ENCODE assay signal across 15 cellular contexts in genomic region chr2:165777522-165778186, GRCh38. TPM values are rescaled to one million over a fixed set of nuclear protein-coding genes. Genes with fewer than 3 reads are reported as not detected.
DNase-seq lines count a peak whose midpoint lies in the region; ATAC-seq and TF ChIP-seq lines count a peak whose summit lies in the region.
"Had no signal": no experiment of that assay in that cellular context is flagged by ENCODE, and none has a peak within 500 bp of the region (broad histone marks: within the 10 kb centered on the region; RNA-seq: fewer than 3 reads in every experiment).

No MANE protein-coding gene starts in this region.

- POLR2A ChIA-PET in SK-N-SH (lab: Yijun Ruan, JAX), result no interaction called here

- no peak overlapping the region for H3K4me2 ChIP-seq in SK-N-SH

- H4K20me1 ChIP-seq in SK-N-SH (ENCODE audit: insufficient read depth), result no peaks in the 10 kb centered on the region

- no peaks in the 10 kb centered on the region for H3K4me1 ChIP-seq in adipocyte (ENCODE audit: control insufficient read depth, insufficient read depth, low read length)
- no peaks in the 10 kb centered on the region for H3K4me1 ChIP-seq in neutrophil (ENCODE audit: control insufficient read depth in 1 of 2, insufficient read depth in 1 of 2, low read depth in 1 of 2, low read length in 1 of 2)
- no peaks in the 10 kb centered on the region; a peak in 1 of 4 replicates for H3K4me1 ChIP-seq in SK-N-SH (ENCODE audit: control insufficient read depth in 1 of 2, insufficient read depth in 2 of 2, low read depth in 1 of 2, low read length in 1 of 2)
- H3K4me1 ChIP-seq in transverse colon, result peaks cover 0 to 16% (median 7%) of the 10 kb centered on the region in 4 donors
- H3K4me1 ChIP-seq: tibial nerve had no signal

- peak overlapping the region; percentile 87 for H3K27ac Mint-ChIP-seq in activated T-cell treated with anti-CD3 and anti-CD28 coated beads, Interleukin-2, amount 50 U/mL, for 72 hours
- H3K27ac Mint-ChIP-seq: endodermal cell had no signal

- peak in 1 of 2 donors; percentile 4 for DNase-seq in activated T-cell treated with anti-CD3 and anti-CD28 coated beads, Interleukin-2, amount 50 U/mL, for 72 hours
- DNase-seq in activated T-cell treated with anti-CD3 and anti-CD28 coated beads, Interleukin-2, amount 50 U/mL, for 48 hours, result no peak
- DNase-seq in adipocyte (ENCODE audit: low read depth) (peak; percentile 36), SK-N-SH (no peak), transverse colon (no peak), NCI-H446 (lab: John Stamatoyannopoulos, UW) (no peak)
- DNase-seq: endodermal cell; MG63; NCI-H2081 treated with DMSO at 0.1 percent for 48 hours; stimulated activated CD4-positive, alpha-beta T cell treated with anti-CD3 and anti-CD28 coated beads, Interleukin-15, amount 100 ng/mL, for 24 hours had no signal

- TF ChIP-seq RAD21 in SK-N-SH (IDR thresholded peaks at IDR 0.05; ENCODE audit: low read length), result no peak

- ATAC-seq in activated T-cell treated with anti-CD3 and anti-CD28 coated beads, Interleukin-2, amount 50 U/mL, for 72 hours (replicated peaks in 1 of 2), result peak; percentile 66 to 84
- peak; percentile 69 for ATAC-seq in HG03025 (IDR thresholded peaks at IDR 0.05; ENCODE audit: low FRiP score, unreplicated experiment)
- ATAC-seq: Right ventricle myocardium inferior had no signal

- H3K27me3 ChIP-seq in adipocyte (replicated peaks; ENCODE audit: control insufficient read depth, insufficient read depth, low read length) (no peaks in the 10 kb centered on the region), neutrophil (no peaks in the 10 kb centered on the region), SK-N-SH (ENCODE audit: insufficient read depth) (no peaks in the 10 kb centered on the region), transverse colon (no peaks in the 10 kb centered on the region)
- H3K27me3 ChIP-seq: MG63, tibial nerve had no signal

- H3K36me3 Mint-ChIP-seq in activated T-cell treated with anti-CD3 and anti-CD28 coated beads, Interleukin-2, amount 50 U/mL, for 72 hours (ENCODE audit: insufficient read depth in 2 of 2), result peaks cover 2 to 8% of the 10 kb centered on the region in 2 donors

- H3K9me3 ChIP-seq in adipocyte (ENCODE audit: control insufficient read depth, low read length), result peaks cover 5% of the 10 kb centered on the region
- no peaks in the 10 kb centered on the region for H3K9me3 ChIP-seq in neutrophil
- H3K9me3 ChIP-seq in SK-N-SH, result peaks cover 4% of the 10 kb centered on the region; the same call in 1 of the 2 replicates
- H3K9me3 ChIP-seq in transverse colon, result no peaks in the 10 kb centered on the region
- H3K9me3 ChIP-seq: prostate gland had no signal

- WGBS in SK-N-SH (ENCODE audit: low lambda C conversion rate), result 77% methylated on average over 2 of the region's 2 CpGs
- WGBS in transverse colon (ENCODE audit: low coverage in 1 of 2), 2 donors, result 74 to 90% methylated on average over 2 of the region's 2 CpGs

- CTCF ChIA-PET in SK-N-SH (lab: Yijun Ruan, JAX), result interaction anchor here (0.7 kb wide), 1 partner anchor 374 kb away, joined by 3 read pairs; no protein-coding TSS in a partner anchor

- H3K4me1 Mint-ChIP-seq in activated T-cell treated with anti-CD3 and anti-CD28 coated beads, Interleukin-2, amount 50 U/mL, for 72 hours (ENCODE audit: low read depth), result peaks cover 14% of the 10 kb centered on the region

- peaks cover 0 to 2% of the 10 kb centered on the region in 2 donors for H3K9me3 Mint-ChIP-seq in activated T-cell treated with anti-CD3 and anti-CD28 coated beads, Interleukin-2, amount 50 U/mL, for 72 hours

- H3K27me3 Mint-ChIP-seq in activated T-cell treated with anti-CD3 and anti-CD28 coated beads, Interleukin-2, amount 50 U/mL, for 72 hours (ENCODE audit: low read depth), result no peaks in the 10 kb centered on the region

- no peak for TF ChIP-seq EP300 in SK-N-SH (IDR thresholded peaks at IDR 0.05; ENCODE audit: borderline replicate concordance in 1 of 2, low read depth in 1 of 2, low read length in 1 of 2)
- TF ChIP-seq EP300 in transverse colon (IDR thresholded peaks at IDR 0.05; ENCODE audit: low read depth), result no peak

- no peaks in the 10 kb centered on the region for H3K79me2 ChIP-seq in SK-N-SH (ENCODE audit: insufficient read depth)

- no peak for TF ChIP-seq POLR2A in transverse colon (IDR thresholded peaks at IDR 0.05)

- H3K9ac ChIP-seq in adipocyte (ENCODE audit: low read length) (no peak overlapping the region), SK-N-SH (no peak overlapping the region)

- in situ Hi-C loops in transverse colon (cut with MboI; ENCODE audit: low pct_ligation_motif_present in 1 of 4, low pct_unique_long_range_greater_than_20kb in 1 of 4, low sequenced_read_pairs in 3 of 4), result no loop called here

- intact Hi-C loops in transverse colon (cut with DNase I; ENCODE audit: low total_unique reads), result no loop called here

- H3K4me3 Mint-ChIP-seq in activated T-cell treated with anti-CD3 and anti-CD28 coated beads, Interleukin-2, amount 50 U/mL, for 72 hours, result peak overlapping the region in 1 of 2 donors; percentile 8
- H3K4me3 Mint-ChIP-seq: endodermal cell had no signal

- H3K4me3 ChIP-seq in adipocyte (ENCODE audit: low read length), result no peak overlapping the region
- no peak overlapping the region for H3K4me3 ChIP-seq in neutrophil (ENCODE audit: low read depth in 1 of 2, low read length in 1 of 2)
- H3K4me3 ChIP-seq in SK-N-SH (ENCODE audit: low read depth in 2 of 2, low read length in 1 of 2), result no peak overlapping the region
- H3K4me3 ChIP-seq in transverse colon, result no peak overlapping the region
- H3K4me3 ChIP-seq: MG63, prostate gland, tibial nerve had no signal

- no peaks in the 10 kb centered on the region for H3F3A ChIP-seq in SK-N-SH (replicated peaks; ENCODE audit: insufficient read depth)

- H3K36me3 ChIP-seq in adipocyte (ENCODE audit: control insufficient read depth, insufficient read depth, low read length, severe bottlenecking) (no peaks in the 10 kb centered on the region), neutrophil (no peaks in the 10 kb centered on the region), SK-N-SH (replicated peaks in 1 of 2; ENCODE audit: control insufficient read depth in 1 of 2, insufficient read depth in 2 of 2, low read length in 1 of 2) (peaks cover 0 to 5% of the 10 kb centered on the region in 2 experiments), transverse colon (no peaks in the 10 kb centered on the region)
- H3K36me3 ChIP-seq: MG63, prostate gland had no signal

- TF ChIP-seq CTCF in neutrophil (IDR thresholded peaks at IDR 0.05), result no peak
- TF ChIP-seq CTCF in SK-N-SH (IDR thresholded peaks at IDR 0.05), result no peak
- no peak for TF ChIP-seq CTCF in transverse colon (IDR thresholded peaks at IDR 0.05)

- H3K27ac ChIP-seq in neutrophil, result peak overlapping the region; percentile 53
- no peak overlapping the region for H3K27ac ChIP-seq in SK-N-SH (ENCODE audit: low read depth in 2 of 2, low read length in 1 of 2)
- no peak overlapping the region for H3K27ac ChIP-seq in transverse colon
- H3K27ac ChIP-seq: prostate gland, tibial nerve had no signal

- H2AFZ ChIP-seq in SK-N-SH (ENCODE audit: low read depth), result no peak overlapping the region

- H3K9me2 ChIP-seq in SK-N-SH, result no peaks in the 10 kb centered on the region

TF ChIP-seq in SK-N-SH, 30 proteins besides CTCF, POLR2A, EP300 and RAD21:
- TF ChIP-seq FOXM1 (IDR thresholded peaks at IDR 0.05; ENCODE audit: low read depth) (no peak), RFX5 (IDR thresholded peaks at IDR 0.05; ENCODE audit: low read length) (no peak), REST (IDR thresholded peaks at IDR 0.05; ENCODE audit: low read depth, low read length) (no peak), RXRA (IDR thresholded peaks at IDR 0.05; ENCODE audit: borderline replicate concordance, low read depth) (no peak), TCF12 (IDR thresholded peaks at IDR 0.05) (no peak), TAF1 (IDR thresholded peaks at IDR 0.05; ENCODE audit: borderline replicate concordance, low read depth, low read length) (no peak)
- TF ChIP-seq, protein P1, sequence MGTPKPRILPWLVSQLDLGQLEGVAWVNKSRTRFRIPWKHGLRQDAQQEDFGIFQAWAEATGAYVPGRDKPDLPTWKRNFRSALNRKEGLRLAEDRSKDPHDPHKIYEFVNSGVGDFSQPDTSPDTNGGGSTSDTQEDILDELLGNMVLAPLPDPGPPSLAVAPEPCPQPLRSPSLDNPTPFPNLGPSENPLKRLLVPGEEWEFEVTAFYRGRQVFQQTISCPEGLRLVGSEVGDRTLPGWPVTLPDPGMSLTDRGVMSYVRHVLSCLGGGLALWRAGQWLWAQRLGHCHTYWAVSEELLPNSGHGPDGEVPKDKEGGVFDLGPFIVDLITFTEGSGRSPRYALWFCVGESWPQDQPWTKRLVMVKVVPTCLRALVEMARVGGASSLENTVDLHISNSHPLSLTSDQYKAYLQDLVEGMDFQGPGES (IDR thresholded peaks at IDR 0.05; ENCODE audit: low read depth, low read length), result no peak

RNA-seq across cellular contexts. Expression of gene GALNT3, which starts 16.4 kb away (rescaled TPM):
- 10 to 100 TPM; 13.1 to 16.2 TPM for total RNA-seq in activated T-cell treated with anti-CD3 and anti-CD28 coated beads, Interleukin-2, amount 50 U/mL, for 72 hours
- 0.05 and 0.26 TPM in 2 replicates for polyA plus RNA-seq in SK-N-SH (2012; rRNA removed)
- 0.01 and 0.03 TPM in 2 replicates for polyA plus RNA-seq in SK-N-SH (2012; cell fraction: cytosol; rRNA removed)
- polyA plus RNA-seq in SK-N-SH (2012; cell fraction: nucleus; rRNA removed), result 0.63 and 1.4 TPM in 2 replicates
- total RNA-seq in transverse colon, result 100 to 1,000 TPM in 1 of 4 donors, 10 to 100 TPM in 3; 17.2 to 230 (median 52.7) TPM
- total RNA-seq: Right ventricle myocardium inferior had no signal
